1 cellular context compared by ENCODE assay signal in genomic region chr6:10237284-10238043, GRCh38.
TF ChIP-seq lines count a peak whose summit lies in the region.

No MANE protein-coding gene starts in this region.

TF ChIP-seq in K562, 482 proteins besides CTCF, POLR2A, EP300 and RAD21 (continued from another document):
- TF ChIP-seq MGA (IDR thresholded peaks at IDR 0.05) (no peak), C11orf30 (IDR thresholded peaks at IDR 0.05; ENCODE audit: low read depth) (no peak), ARHGAP35 (IDR thresholded peaks at IDR 0.05; ENCODE audit: partially characterized antibody) (no peak), ZBTB17 (CRISPR knock-in tag; IDR thresholded peaks at IDR 0.05) (no peak), KLF13 (tag; IDR thresholded peaks at IDR 0.05; ENCODE audit: borderline replicate concordance, low read depth) (no peak), PCBP2 (IDR thresholded peaks at IDR 0.05; ENCODE audit: low read depth, low read length, poor library complexity, severe bottlenecking) (no peak), ZBED1 (IDR thresholded peaks at IDR 0.05) (no peak), ZNF124 (CRISPR knock-in tag; IDR thresholded peaks at IDR 0.05) (no peak), ATF3 (IDR thresholded peaks at IDR 0.05) (peak; percentile 15; the same call in 1 of the 2 replicates), ATF3 (CRISPR knock-in tag; conservative IDR thresholded peaks at IDR 0.05) (no peak), ZFP36 (IDR thresholded peaks at IDR 0.05; ENCODE audit: low read depth, low read length, partially characterized antibody) (peak; percentile 54)
- TF ChIP-seq, protein P1, sequence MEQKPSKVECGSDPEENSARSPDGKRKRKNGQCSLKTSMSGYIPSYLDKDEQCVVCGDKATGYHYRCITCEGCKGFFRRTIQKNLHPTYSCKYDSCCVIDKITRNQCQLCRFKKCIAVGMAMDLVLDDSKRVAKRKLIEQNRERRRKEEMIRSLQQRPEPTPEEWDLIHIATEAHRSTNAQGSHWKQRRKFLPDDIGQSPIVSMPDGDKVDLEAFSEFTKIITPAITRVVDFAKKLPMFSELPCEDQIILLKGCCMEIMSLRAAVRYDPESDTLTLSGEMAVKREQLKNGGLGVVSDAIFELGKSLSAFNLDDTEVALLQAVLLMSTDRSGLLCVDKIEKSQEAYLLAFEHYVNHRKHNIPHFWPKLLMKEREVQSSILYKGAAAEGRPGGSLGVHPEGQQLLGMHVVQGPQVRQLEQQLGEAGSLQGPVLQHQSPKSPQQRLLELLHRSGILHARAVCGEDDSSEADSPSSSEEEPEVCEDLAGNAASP (IDR thresholded peaks at IDR 0.05), result no peak
- TF ChIP-seq, protein P2, sequence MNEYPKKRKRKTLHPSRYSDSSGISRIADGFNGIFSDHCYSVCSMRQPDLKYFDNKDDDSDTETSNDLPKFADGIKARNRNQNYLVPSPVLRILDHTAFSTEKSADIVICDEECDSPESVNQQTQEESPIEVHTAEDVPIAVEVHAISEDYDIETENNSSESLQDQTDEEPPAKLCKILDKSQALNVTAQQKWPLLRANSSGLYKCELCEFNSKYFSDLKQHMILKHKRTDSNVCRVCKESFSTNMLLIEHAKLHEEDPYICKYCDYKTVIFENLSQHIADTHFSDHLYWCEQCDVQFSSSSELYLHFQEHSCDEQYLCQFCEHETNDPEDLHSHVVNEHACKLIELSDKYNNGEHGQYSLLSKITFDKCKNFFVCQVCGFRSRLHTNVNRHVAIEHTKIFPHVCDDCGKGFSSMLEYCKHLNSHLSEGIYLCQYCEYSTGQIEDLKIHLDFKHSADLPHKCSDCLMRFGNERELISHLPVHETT (CRISPR knock-in tag; conservative IDR thresholded peaks at IDR 0.05 in 1 of 2, IDR thresholded peaks at IDR 0.05 in 1 of 2), result no peak
- TF ChIP-seq, protein P3, sequence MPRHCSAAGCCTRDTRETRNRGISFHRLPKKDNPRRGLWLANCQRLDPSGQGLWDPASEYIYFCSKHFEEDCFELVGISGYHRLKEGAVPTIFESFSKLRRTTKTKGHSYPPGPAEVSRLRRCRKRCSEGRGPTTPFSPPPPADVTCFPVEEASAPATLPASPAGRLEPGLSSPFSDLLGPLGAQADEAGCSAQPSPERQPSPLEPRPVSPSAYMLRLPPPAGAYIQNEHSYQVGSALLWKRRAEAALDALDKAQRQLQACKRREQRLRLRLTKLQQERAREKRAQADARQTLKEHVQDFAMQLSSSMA (CRISPR knock-in tag; IDR thresholded peaks at IDR 0.05), result no peak
